In the genomic region with DNA sequence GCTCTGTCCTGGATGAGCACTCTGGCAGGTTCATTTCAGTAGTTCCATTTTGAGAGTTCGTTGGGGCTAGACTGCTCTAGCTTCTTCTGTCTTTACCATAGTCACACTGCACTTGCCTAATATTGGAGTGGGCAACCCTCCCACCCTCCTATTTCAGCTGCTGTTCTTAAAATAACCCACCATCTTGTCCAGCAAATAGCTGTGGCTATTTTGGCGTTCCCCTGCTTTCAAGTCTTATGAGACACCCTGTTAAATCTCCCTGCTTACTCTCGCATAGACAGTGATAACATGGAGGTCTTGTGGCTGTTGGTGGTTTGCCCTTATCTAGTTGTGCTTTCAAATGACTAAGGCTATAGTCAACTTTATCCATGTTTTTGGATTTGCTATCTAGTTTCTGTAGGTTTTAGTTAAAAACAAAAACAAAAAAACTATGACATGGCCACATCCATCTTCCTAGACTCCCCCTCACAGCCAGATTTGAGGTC, we compare ENCODE assay signal across 17 cellular contexts.
DNase-seq lines count a peak whose midpoint lies in the region; ATAC-seq and TF ChIP-seq lines count a peak whose summit lies in the region.
"Had no signal": no experiment of that assay in that cellular context is flagged by ENCODE, and none has a peak within 500 bp of the region (broad histone marks: within the 10 kb centered on the region; RNA-seq: fewer than 3 reads in every experiment).

No MANE protein-coding gene starts in this region.

- peak; percentile 92 to 94 for ATAC-seq in activated T-cell treated with anti-CD3 and anti-CD28 coated beads, Interleukin-2, amount 50 U/mL, for 72 hours (replicated peaks in 1 of 2)
- peak; percentile 96 for ATAC-seq in stimulated activated effector memory CD8-positive, alpha-beta T cell treated with anti-CD3 and anti-CD28 coated beads, Interleukin-12 subunit alpha, Interleukin-12 subunit beta, amount 100 ng/mL, for 72 hours
- ATAC-seq in HG02642 (IDR thresholded peaks at IDR 0.05; ENCODE audit: poor library complexity, unreplicated experiment) = no peak
- ATAC-seq in GM21423 (IDR thresholded peaks at IDR 0.05; ENCODE audit: unreplicated experiment) = no peak
- ATAC-seq: naive thymus-derived CD4-positive, alpha-beta T cell had no signal

- no peak for TF ChIP-seq CTCF in fibroblast of pulmonary artery (IDR thresholded peaks at IDR 0.05; ENCODE audit: low read length, missing control alignments)

- no peak overlapping the region for H3K4me3 ChIP-seq in fibroblast of pulmonary artery (replicated peaks; ENCODE audit: low read depth, low read length)
- H3K4me3 ChIP-seq: SK-N-MC had no signal

- H3K27ac Mint-ChIP-seq in activated T-cell treated with anti-CD3 and anti-CD28 coated beads, Interleukin-2, amount 50 U/mL, for 72 hours = peak overlapping the region; percentile 39
- H3K27ac Mint-ChIP-seq in stimulated activated effector memory CD8-positive, alpha-beta T cell treated with anti-CD3 and anti-CD28 coated beads, Interleukin-12 subunit alpha, Interleukin-12 subunit beta, amount 100 ng/mL, for 72 hours = no peak overlapping the region
- H3K27ac Mint-ChIP-seq: activated CD4-positive, alpha-beta T cell treated with anti-CD3 and anti-CD28 coated beads, Interleukin-2, amount 10 ng/mL, durations not matched to agents 24 days and 14 days; CD4-positive, CD25-positive, alpha-beta regulatory T cell; naive thymus-derived CD4-positive, alpha-beta T cell had no signal

- DNase-seq in activated T-cell treated with anti-CD3 and anti-CD28 coated beads, Interleukin-2, amount 50 U/mL, for 72 hours = peak; percentile 18 to 23
- DNase-seq in activated T-cell treated with anti-CD3 and anti-CD28 coated beads for 4 hours (no peak), OCI-M1 (lab: John Stamatoyannopoulos, UW) (peak; percentile 61), fibroblast of pulmonary artery (ENCODE audit: low read depth) (peak; percentile 46)
- DNase-seq in stimulated activated effector memory CD8-positive, alpha-beta T cell treated with anti-CD3 and anti-CD28 coated beads, Interleukin-12 subunit alpha, Interleukin-12 subunit beta, amount 100 ng/mL, for 72 hours (ENCODE audit: low spot score in 2 of 2) = no peak
- DNase-seq in stimulated activated CD4-positive, alpha-beta T cell treated with anti-CD3 and anti-CD28 coated beads, Interleukin-2, amount 100 ng/mL, for 48 hours = no peak
- DNase-seq: ACHN; activated CD4-positive, alpha-beta T cell treated with anti-CD3 and anti-CD28 coated beads, Interleukin-2, amount 10 ng/mL, durations not matched to agents 24 days and 14 days; CD4-positive, CD25-positive, alpha-beta regulatory T cell; DND-41; naive thymus-derived CD4-positive, alpha-beta T cell; NCI-H1930; NCI-H524 treated with DMSO at 0.1 percent for 48 hours; T1000 had no signal

- peaks cover 20% of the 10 kb centered on the region in 2 donors for H3K36me3 Mint-ChIP-seq in activated T-cell treated with anti-CD3 and anti-CD28 coated beads, Interleukin-2, amount 50 U/mL, for 72 hours (ENCODE audit: insufficient read depth in 2 of 2)
- H3K36me3 Mint-ChIP-seq in stimulated activated effector memory CD8-positive, alpha-beta T cell treated with anti-CD3 and anti-CD28 coated beads, Interleukin-12 subunit alpha, Interleukin-12 subunit beta, amount 100 ng/mL, for 72 hours = no peaks in the 10 kb centered on the region

- H3K4me1 Mint-ChIP-seq in activated T-cell treated with anti-CD3 and anti-CD28 coated beads, Interleukin-2, amount 50 U/mL, for 72 hours (ENCODE audit: low read depth) = peaks cover 16% of the 10 kb centered on the region
- H3K4me1 Mint-ChIP-seq in stimulated activated effector memory CD8-positive, alpha-beta T cell treated with anti-CD3 and anti-CD28 coated beads, Interleukin-12 subunit alpha, Interleukin-12 subunit beta, amount 100 ng/mL, for 72 hours = peaks cover 6% of the 10 kb centered on the region
- H3K4me1 Mint-ChIP-seq: CD4-positive, CD25-positive, alpha-beta regulatory T cell; naive thymus-derived CD4-positive, alpha-beta T cell had no signal

- H3K4me3 Mint-ChIP-seq in activated T-cell treated with anti-CD3 and anti-CD28 coated beads, Interleukin-2, amount 50 U/mL, for 72 hours = peak overlapping the region in 1 of 2 donors; percentile 15
- H3K4me3 Mint-ChIP-seq in stimulated activated effector memory CD8-positive, alpha-beta T cell treated with anti-CD3 and anti-CD28 coated beads, Interleukin-12 subunit alpha, Interleukin-12 subunit beta, amount 100 ng/mL, for 72 hours = no peak overlapping the region
- H3K4me3 Mint-ChIP-seq: activated CD4-positive, alpha-beta T cell treated with anti-CD3 and anti-CD28 coated beads, Interleukin-2, amount 10 ng/mL, durations not matched to agents 24 days and 14 days; CD4-positive, CD25-positive, alpha-beta regulatory T cell; naive thymus-derived CD4-positive, alpha-beta T cell had no signal

- peaks cover 10 to 12% of the 10 kb centered on the region in 2 donors for H3K9me3 Mint-ChIP-seq in activated T-cell treated with anti-CD3 and anti-CD28 coated beads, Interleukin-2, amount 50 U/mL, for 72 hours
- peaks cover 20% of the 10 kb centered on the region for H3K9me3 Mint-ChIP-seq in stimulated activated effector memory CD8-positive, alpha-beta T cell treated with anti-CD3 and anti-CD28 coated beads, Interleukin-12 subunit alpha, Interleukin-12 subunit beta, amount 100 ng/mL, for 72 hours

- peaks cover 14% of the 10 kb centered on the region for H3K27me3 Mint-ChIP-seq in activated T-cell treated with anti-CD3 and anti-CD28 coated beads, Interleukin-2, amount 50 U/mL, for 72 hours (ENCODE audit: low read depth)

Comparison
In these comparisons a context has a peak if more than half of its experiments do, and no peak if none do; other contexts are left out.
1. DNase-seq: peak in activated T-cell treated with anti-CD3 and anti-CD28 coated beads, Interleukin-2, amount 50 U/mL, for 72 hours (2 of 2), OCI-M1 (single experiment) and fibroblast of pulmonary artery (single experiment); none in activated T-cell treated with anti-CD3 and anti-CD28 coated beads for 4 hours (single experiment), stimulated activated effector memory CD8-positive, alpha-beta T cell treated with anti-CD3 and anti-CD28 coated beads, Interleukin-12 subunit alpha, Interleukin-12 subunit beta, amount 100 ng/mL, for 72 hours (0 of 2) and stimulated activated CD4-positive, alpha-beta T cell treated with anti-CD3 and anti-CD28 coated beads, Interleukin-2, amount 100 ng/mL, for 48 hours (0 of 2).
2. ATAC-seq: peak in activated T-cell treated with anti-CD3 and anti-CD28 coated beads, Interleukin-2, amount 50 U/mL, for 72 hours (2 of 2) and stimulated activated effector memory CD8-positive, alpha-beta T cell treated with anti-CD3 and anti-CD28 coated beads, Interleukin-12 subunit alpha, Interleukin-12 subunit beta, amount 100 ng/mL, for 72 hours (single experiment); none in HG02642 (single experiment) and GM21423 (single experiment).